Comparison of ENCODE assay signal across 9 cellular contexts in the genomic region with DNA sequence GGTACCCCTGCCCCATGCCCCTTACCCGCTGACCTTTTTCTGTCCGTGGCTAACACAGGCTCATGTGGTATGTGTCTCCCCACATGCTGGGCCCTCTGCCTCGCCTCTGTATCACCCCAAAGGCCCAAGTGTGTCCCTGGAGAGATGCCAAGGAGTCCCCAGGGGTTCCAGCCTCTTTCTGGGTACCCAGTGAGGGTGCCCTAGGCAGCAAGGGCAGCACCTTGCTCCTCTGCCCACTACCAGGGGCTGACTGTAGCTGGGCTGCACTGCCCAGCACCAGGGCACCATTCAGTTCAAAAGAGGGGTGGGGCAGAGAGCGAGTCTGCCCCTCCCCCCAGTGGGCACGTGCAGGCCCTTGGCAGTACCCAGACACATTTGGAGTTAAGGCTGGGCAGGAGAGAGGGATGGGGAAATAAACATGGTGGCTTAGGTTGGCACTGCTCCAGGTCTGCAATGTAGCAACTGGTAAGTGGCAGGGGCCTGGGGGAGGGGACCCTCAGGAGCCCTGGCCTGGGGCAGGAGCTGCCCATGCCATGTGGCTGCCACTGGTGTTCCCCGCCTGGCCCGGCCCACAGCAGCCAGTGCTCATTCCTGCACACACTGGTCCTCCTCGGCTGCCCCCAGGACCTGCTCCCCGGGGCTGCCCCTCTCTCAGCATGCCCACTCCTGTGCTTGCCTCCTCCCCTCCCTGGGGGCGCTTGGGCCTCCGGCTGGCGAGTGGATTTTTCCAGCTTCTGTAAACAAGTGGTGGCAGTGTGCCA. TPM values are rescaled to one million over a fixed set of nuclear protein-coding genes. Genes with fewer than 3 reads are reported as not detected.
A peak's percentile ranks its signal among the peaks of the same experiment; 100 is the strongest.
DNase-seq lines count a peak whose midpoint lies in the region; ATAC-seq and TF ChIP-seq lines count a peak whose summit lies in the region.
"Had no signal": no experiment of that assay in that cellular context is flagged by ENCODE, and none has a peak within 500 bp of the region (broad histone marks: within the 10 kb centered on the region; RNA-seq: fewer than 3 reads in every experiment).

No MANE protein-coding gene starts in this region.

- H3K27ac ChIP-seq in muscle layer of colon (ENCODE audit: low read depth, low read length) = peak overlapping the region; percentile 96
- no peak overlapping the region for H3K27ac ChIP-seq in PC-3 (ENCODE audit: low read length)
- H3K27ac ChIP-seq: epithelial cell of prostate had no signal

- DNase-seq in Daoy (ENCODE audit: low read depth) (peak; percentile 54), NCI-H446 treated with DMSO at 0.1 percent for 48 hours (lab: John Stamatoyannopoulos, UW) (peak; percentile 60), dedifferentiated amniotic fluid mesenchymal stem cell (ENCODE audit: extremely low spot score) (peak; percentile 30), PC-3 (no peak)
- DNase-seq in effector CD4-positive, alpha-beta T cell = no peak
- DNase-seq in activated T-cell treated with anti-CD3 and anti-CD28 coated beads, Interleukin-2, amount 50 U/mL, for 1 hour = no peak

- no peaks in the 10 kb centered on the region for H4K20me1 ChIP-seq in PC-3 (ENCODE audit: low read length)

- H3K9ac ChIP-seq in muscle layer of colon (ENCODE audit: low read length) (peak overlapping the region; percentile 28), PC-3 (ENCODE audit: low read length) (no peak overlapping the region)

- no TSS peak for BruUV-seq in PC-3 (replicated peaks; lab: Mats Ljungman, UMichigan)

- CTCF ChIA-PET in PC-3 (lab: Charles Lee) = no interaction called here

- H2AFZ ChIP-seq in PC-3 (ENCODE audit: low read length) = no peak overlapping the region

- peak overlapping the region; percentile 28 to 52 for H3K4me3 ChIP-seq in muscle layer of colon (ENCODE audit: low read depth in 1 of 2, low read length in 2 of 2)
- H3K4me3 ChIP-seq in PC-3 (ENCODE audit: low read length) = no peak overlapping the region

- intact Hi-C loops in PC-3 (cut with micrococcal nuclease) = no loop called here

- POLR2A ChIA-PET in PC-3 (lab: Charles Lee; ENCODE audit: unreplicated experiment) = no interaction called here

- H3K79me2 ChIP-seq in PC-3 (ENCODE audit: low read length) = no peaks in the 10 kb centered on the region

- no peaks in the 10 kb centered on the region for H3K9me2 ChIP-seq in PC-3 (replicated peaks; ENCODE audit: low read length)

- no peaks in the 10 kb centered on the region for H3K9me3 ChIP-seq in muscle layer of colon (ENCODE audit: low read length)
- no peaks in the 10 kb centered on the region for H3K9me3 ChIP-seq in PC-3 (ENCODE audit: low read length)

- H3K36me3 ChIP-seq in muscle layer of colon (ENCODE audit: insufficient read depth, low read length) (peaks cover 20% of the 10 kb centered on the region), PC-3 (ENCODE audit: low read depth, low read length) (no peaks in the 10 kb centered on the region)

- ATAC-seq in PC-3 = no peak
- ATAC-seq in GM21367 (IDR thresholded peaks at IDR 0.05; ENCODE audit: unreplicated experiment) = no peak

- H3F3A ChIP-seq in PC-3 (ENCODE audit: low read length, unreplicated experiment) = no peaks in the 10 kb centered on the region

- TF ChIP-seq CTCF in PC-3 (conservative IDR thresholded peaks at IDR 0.05; ENCODE audit: low read depth, low read length) = no peak

- H3K27me3 ChIP-seq in muscle layer of colon (ENCODE audit: control insufficient read depth in 1 of 2, insufficient read depth in 2 of 2, low read length in 2 of 2) (no peaks in the 10 kb centered on the region), PC-3 (ENCODE audit: low read length) (no peaks in the 10 kb centered on the region)

- H3K4me1 ChIP-seq in muscle layer of colon (ENCODE audit: insufficient read depth, low read length) (peaks cover 99% of the 10 kb centered on the region), PC-3 (ENCODE audit: insufficient read depth, low read length) (peaks cover 33% of the 10 kb centered on the region)

- H3K4me2 ChIP-seq in PC-3 (ENCODE audit: low read length) = no peak overlapping the region

RNA-seq across cellular contexts. Expression of gene THRA, which starts 9.1 kb away (rescaled TPM):
- 4.4 and 7.7 TPM in 2 replicates for total RNA-seq in Daoy (2014; rRNA removed; shearing (Covaris generic))
- 6.6 and 11.2 TPM in 2 replicates for total RNA-seq in PC-3 (2014; rRNA removed)

RNA-seq across cellular contexts. Expression of gene MED24, which starts 17.7 kb away (rescaled TPM):
- total RNA-seq in Daoy (2014; rRNA removed; shearing (Covaris generic)) = 31.8 and 39.2 TPM in 2 replicates
- total RNA-seq in PC-3 (2014; rRNA removed) = 73.0 and 78.7 TPM in 2 replicates

RNA-seq across cellular contexts. Expression of gene NR1D1, which starts 28.5 kb away (rescaled TPM):
- total RNA-seq in Daoy (2014; rRNA removed; shearing (Covaris generic)) = 0.80 and 1.4 TPM in 2 replicates
- total RNA-seq in PC-3 (2014; rRNA removed) = 7.1 and 9.2 TPM in 2 replicates

RNA-seq across cellular contexts. Expression of gene MSL1, which starts 49.9 kb away (rescaled TPM):
- 46.5 and 52.5 TPM in 2 replicates for total RNA-seq in Daoy (2014; rRNA removed; shearing (Covaris generic))
- total RNA-seq in PC-3 (2014; rRNA removed) = 22.2 and 38.1 TPM in 2 replicates

RNA-seq across cellular contexts. Expression of gene CSF3, which starts 56.7 kb away (rescaled TPM):
- 0.29 TPM in 1 of 2 replicates, not detected in the other for total RNA-seq in Daoy (2014; rRNA removed; shearing (Covaris generic))
- total RNA-seq in PC-3 (2014; rRNA removed) = 4.0 and 4.3 TPM in 2 replicates

Comparison
In these comparisons a context has a peak if more than half of its experiments do, and no peak if none do; other contexts are left out.
1. DNase-seq: peak in Daoy (single experiment), NCI-H446 treated with DMSO at 0.1 percent for 48 hours (single experiment) and dedifferentiated amniotic fluid mesenchymal stem cell (single experiment); none in effector CD4-positive, alpha-beta T cell (single experiment), PC-3 (single experiment) and activated T-cell treated with anti-CD3 and anti-CD28 coated beads, Interleukin-2, amount 50 U/mL, for 1 hour (single experiment).